8 cellular contexts compared by ENCODE assay signal in the genomic region with DNA sequence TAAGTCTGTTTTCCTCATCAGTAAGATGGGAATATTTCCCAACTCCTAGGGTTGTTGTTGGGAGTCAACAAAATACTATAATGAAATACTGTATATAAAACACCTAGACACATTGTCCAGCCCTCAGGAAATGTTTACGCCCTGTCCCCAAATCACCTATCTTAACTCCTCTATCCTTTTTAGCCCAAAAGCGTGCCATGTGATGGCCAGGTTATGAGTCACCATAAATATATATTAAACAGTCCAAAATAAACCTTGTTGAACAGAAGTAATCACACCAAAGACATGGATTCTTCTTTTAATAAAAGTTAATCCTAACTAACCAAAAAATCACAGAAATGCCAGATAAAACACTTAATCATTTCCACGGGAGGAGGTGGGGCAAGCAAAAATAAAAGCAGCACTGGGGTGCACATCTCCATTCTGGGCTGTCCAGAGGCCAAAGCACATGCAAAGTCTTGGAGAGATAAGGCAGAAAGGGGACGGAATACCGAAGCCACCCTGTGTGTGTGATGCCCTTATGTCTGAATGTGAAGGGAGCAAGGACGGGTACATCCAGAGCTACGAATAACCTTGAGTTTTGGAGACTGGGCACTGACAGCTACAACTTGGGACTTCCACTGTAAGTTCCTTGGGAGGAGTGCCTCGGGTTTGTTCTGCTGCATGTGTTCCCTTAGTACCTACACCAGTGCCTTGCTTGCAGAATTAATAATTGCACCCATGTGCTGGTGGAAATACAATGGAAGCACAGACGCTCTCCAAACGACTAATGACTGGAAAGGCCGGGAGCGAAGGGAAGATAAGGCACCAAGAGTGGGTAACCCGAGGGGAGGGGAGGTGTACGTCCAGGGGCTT. TPM values are rescaled to one million over a fixed set of nuclear protein-coding genes. Genes with fewer than 3 reads are reported as not detected.
DNase-seq lines count a peak whose midpoint lies in the region; ATAC-seq and TF ChIP-seq lines count a peak whose summit lies in the region.

No MANE protein-coding gene starts in this region.

- H3K4me1 Mint-ChIP-seq in IgD-negative memory B cell, result peaks cover 18 to 39% (median 36%) of the 10 kb centered on the region in 3 donors

- peaks cover 2% of the 10 kb centered on the region; the same call in 1 of the 2 replicates for H3K36me3 ChIP-seq in BE2C

- H3K9me3 Mint-ChIP-seq in IgD-negative memory B cell, result no peaks in the 10 kb centered on the region

- no peaks in the 10 kb centered on the region for H3K27me3 ChIP-seq in BE2C

- peak overlapping the region; percentile 77 to 92 (median 86) for H3K4me3 Mint-ChIP-seq in IgD-negative memory B cell

- H3K36me3 Mint-ChIP-seq in IgD-negative memory B cell, result peaks cover 7% of the 10 kb centered on the region

- H3K27me3 Mint-ChIP-seq in IgD-negative memory B cell, result no peaks in the 10 kb centered on the region

- DNase-seq in BE2C, result no peak
- DNase-seq in cerebellar cortex (ENCODE audit: low spot score), result peak; percentile 15
- DNase-seq in myocyte (ENCODE audit: low read depth), result peak; percentile 6
- DNase-seq in NCI-H2171 (lab: John Stamatoyannopoulos, UW), result no peak
- DNase-seq in NCI-H2107 (lab: John Stamatoyannopoulos, UW), result no peak
- no peak for DNase-seq in left lobe of liver (ENCODE audit: low spot score)

- no peak for TF ChIP-seq CTCF in BE2C (IDR thresholded peaks at IDR 0.05; ENCODE audit: low read depth, low read length)

- H3K9me3 ChIP-seq in BE2C, result no peaks in the 10 kb centered on the region

- no peaks in the 10 kb centered on the region for H3K4me1 ChIP-seq in BE2C

- H3K4me3 ChIP-seq in BE2C (ENCODE audit: low read depth, low read length), result peak overlapping the region; percentile 82

- ATAC-seq in GM21825 (IDR thresholded peaks at IDR 0.05; ENCODE audit: unreplicated experiment), result no peak
- no peak for ATAC-seq in left lobe of liver

- peak overlapping the region; percentile 81 to 94 (median 88) for H3K27ac Mint-ChIP-seq in IgD-negative memory B cell

RNA-seq across cellular contexts. Expression of a gene that starts 1.1 kb away (rescaled TPM):
- 17.5 TPM for polyA plus RNA-seq in BE2C (2012; ENCODE audit: insufficient read depth, insufficient read length, low read depth)
- polyA plus RNA-seq in IgD-negative memory B cell, result 15.3 TPM
- 23.1 and 28.1 TPM in 2 replicates for total RNA-seq in myocyte
- 28.0 TPM for polyA plus RNA-seq in myocyte (2012)
- total RNA-seq in left lobe of liver, result 57.7 TPM

RNA-seq across cellular contexts. Expression of a gene that starts 54.3 kb away (rescaled TPM):
- 16.6 TPM for polyA plus RNA-seq in BE2C (2012; ENCODE audit: insufficient read depth, insufficient read length, low read depth)
- polyA plus RNA-seq in IgD-negative memory B cell, result 6.0 TPM
- total RNA-seq in myocyte, result 18.2 and 18.3 TPM in 2 replicates
- polyA plus RNA-seq in myocyte (2012), result 28.4 TPM
- total RNA-seq in left lobe of liver, result 16.7 TPM

Comparison
In these comparisons a context has a peak if more than half of its experiments do, and no peak if none do; other contexts are left out.
1. DNase-seq: peak in cerebellar cortex (single experiment) and myocyte (single experiment); none in BE2C (single experiment), NCI-H2171 (single experiment), NCI-H2107 (single experiment) and left lobe of liver (single experiment).